Comparison of ENCODE assay signal across 8 cellular contexts in genomic region chr12:5637698-5638097, GRCh38.
"Had no signal": no experiment of that assay in that cellular context is flagged by ENCODE, and none has a peak within 500 bp of the region (broad histone marks: within the 10 kb centered on the region; RNA-seq: fewer than 3 reads in every experiment).

No MANE protein-coding gene starts in this region.

- H2AFZ ChIP-seq: GM23338 had no signal

- H3K9me3 ChIP-seq: HAP-1 had no signal

- H3K4me2 ChIP-seq: GM23338 had no signal

- H3K4me3 ChIP-seq: GM23338, HAP-1 had no signal

- ATAC-seq: GM23338, HCT116 had no signal

- H3K4me1 ChIP-seq: HAP-1 had no signal

- DNase-seq: H7, HFFc6, IMR-90, KG1 had no signal

- H3K4me3 Mint-ChIP-seq: GM23338, HFFc6 had no signal

- H3K27ac ChIP-seq: HL-60 had no signal

- H3K9me3 Mint-ChIP-seq: GM23338, HFFc6 had no signal

- H3K27ac Mint-ChIP-seq: GM23338, HFFc6 had no signal

- H3K36me3 ChIP-seq: HAP-1 had no signal
